Comparison of ENCODE assay signal across 11 cellular contexts in the genomic region with DNA sequence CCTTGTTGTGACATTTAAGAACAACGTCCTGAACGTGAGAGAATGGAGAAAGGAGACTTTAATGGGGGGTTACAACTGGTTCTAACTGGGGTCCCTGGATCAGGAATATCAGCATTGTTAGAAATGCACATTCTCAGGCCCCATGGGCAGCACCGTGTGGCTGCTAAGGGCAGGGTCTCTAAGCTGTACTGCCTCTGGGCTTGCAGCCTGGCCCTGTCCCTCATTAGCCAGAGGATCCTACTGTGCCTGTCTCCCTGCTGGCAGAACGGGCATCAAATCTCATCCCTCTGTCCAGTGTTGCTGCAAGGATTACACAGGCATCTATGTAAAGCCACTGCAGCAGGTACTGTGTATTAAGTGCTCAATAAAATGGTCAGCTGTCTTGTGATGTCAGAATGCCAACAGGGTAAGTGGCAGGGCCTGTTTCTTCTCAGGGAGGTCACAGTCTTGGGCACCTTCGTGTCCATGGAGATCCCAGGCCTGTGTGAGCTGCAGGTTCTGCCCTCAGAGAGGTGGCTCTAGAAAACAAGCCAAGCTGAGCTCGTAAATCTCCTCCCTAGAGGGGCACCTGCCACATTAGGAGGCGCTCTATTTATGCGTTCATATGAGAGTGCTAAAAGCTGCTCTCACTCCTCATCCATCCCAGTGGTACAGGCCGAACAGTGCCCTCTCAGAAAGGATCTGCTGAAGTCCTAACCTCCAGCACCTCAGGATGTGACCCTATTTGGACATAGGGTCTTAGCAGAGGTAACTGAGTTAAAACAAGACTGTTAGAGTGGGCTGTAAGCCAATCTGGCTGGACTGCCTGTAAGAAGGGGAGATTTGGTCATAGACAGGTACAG.
DNase-seq lines count a peak whose midpoint lies in the region; ATAC-seq lines count a peak whose summit lies in the region.
"Had no signal": no experiment of that assay in that cellular context is flagged by ENCODE, and none has a peak within 500 bp of the region (broad histone marks: within the 10 kb centered on the region; RNA-seq: fewer than 3 reads in every experiment).

No MANE protein-coding gene starts in this region.

- CTCF ChIA-PET in activated CD4-positive, alpha-beta memory T cell treated with anti-CD3 and anti-CD28 coated beads, Interleukin-2, amount 10 ng/mL, durations not matched to agents 7 days and 5 days (lab: Charles Lee) = interaction anchor here (1.5 to 1.8 kb wide), 2 partner anchors 12 to 213 kb away, joined by 3 to 6 read pairs; no protein-coding TSS in a partner anchor
- CTCF ChIA-PET in activated CD4-positive, alpha-beta memory T cell treated with anti-CD3 and anti-CD28 coated beads for 36 hours (lab: Charles Lee) = no interaction called here

- no peaks in the 10 kb centered on the region for H3K9me3 Mint-ChIP-seq in activated CD4-positive, alpha-beta memory T cell treated with anti-CD3 and anti-CD28 coated beads, Interleukin-2, amount 10 ng/mL, durations not matched to agents 7 days and 5 days
- H3K9me3 Mint-ChIP-seq in activated CD4-positive, alpha-beta memory T cell treated with anti-CD3 and anti-CD28 coated beads for 36 hours = no peaks in the 10 kb centered on the region
- peaks cover 0 to 2% of the 10 kb centered on the region in 2 donors for H3K9me3 Mint-ChIP-seq in stimulated activated naive B cell treated with anti-CD40 and anti-IgM and Interleukin-4, amounts not matched to agents 10 μg/mL and 1 μg/mL and 100 μg/mL, for 72 hours

- peaks cover 18% of the 10 kb centered on the region for H3K4me1 Mint-ChIP-seq in activated CD4-positive, alpha-beta memory T cell treated with anti-CD3 and anti-CD28 coated beads, Interleukin-2, amount 10 ng/mL, durations not matched to agents 7 days and 5 days
- H3K4me1 Mint-ChIP-seq in activated CD4-positive, alpha-beta memory T cell treated with anti-CD3 and anti-CD28 coated beads for 36 hours (ENCODE audit: low read depth) = peaks cover 2% of the 10 kb centered on the region
- peaks cover 42 to 56% of the 10 kb centered on the region in 2 donors for H3K4me1 Mint-ChIP-seq in stimulated activated naive B cell treated with anti-CD40 and anti-IgM and Interleukin-4, amounts not matched to agents 10 μg/mL and 1 μg/mL and 100 μg/mL, for 72 hours

- no peaks in the 10 kb centered on the region for H3K36me3 Mint-ChIP-seq in activated CD4-positive, alpha-beta memory T cell treated with anti-CD3 and anti-CD28 coated beads, Interleukin-2, amount 10 ng/mL, durations not matched to agents 7 days and 5 days (ENCODE audit: low read depth)
- no peaks in the 10 kb centered on the region for H3K36me3 Mint-ChIP-seq in activated CD4-positive, alpha-beta memory T cell treated with anti-CD3 and anti-CD28 coated beads for 36 hours
- H3K36me3 Mint-ChIP-seq in stimulated activated naive B cell treated with anti-CD40 and anti-IgM and Interleukin-4, amounts not matched to agents 10 μg/mL and 1 μg/mL and 100 μg/mL, for 72 hours = peaks cover 0 to 1% of the 10 kb centered on the region in 2 donors

- intact Hi-C loops in activated CD4-positive, alpha-beta memory T cell treated with anti-CD3 and anti-CD28 coated beads for 36 hours (cut with micrococcal nuclease) = loop anchor here (10.0 kb wide), 1 partner anchor 290 kb away; no protein-coding TSS in a partner anchor
- intact Hi-C loops in left ventricle myocardium superior (cut with micrococcal nuclease) = no loop called here

- H3K27me3 Mint-ChIP-seq in activated CD4-positive, alpha-beta memory T cell treated with anti-CD3 and anti-CD28 coated beads, Interleukin-2, amount 10 ng/mL, durations not matched to agents 7 days and 5 days = peaks cover 27% of the 10 kb centered on the region
- no peaks in the 10 kb centered on the region for H3K27me3 Mint-ChIP-seq in activated CD4-positive, alpha-beta memory T cell treated with anti-CD3 and anti-CD28 coated beads for 36 hours
- H3K27me3 Mint-ChIP-seq in stimulated activated naive B cell treated with anti-CD40 and anti-IgM and Interleukin-4, amounts not matched to agents 10 μg/mL and 1 μg/mL and 100 μg/mL, for 72 hours = peaks cover 4 to 7% of the 10 kb centered on the region in 2 donors

- H3K27ac Mint-ChIP-seq in activated CD4-positive, alpha-beta memory T cell treated with anti-CD3 and anti-CD28 coated beads, Interleukin-2, amount 10 ng/mL, durations not matched to agents 7 days and 5 days = no peak overlapping the region
- no peak overlapping the region for H3K27ac Mint-ChIP-seq in activated CD4-positive, alpha-beta memory T cell treated with anti-CD3 and anti-CD28 coated beads for 36 hours
- H3K27ac Mint-ChIP-seq in stimulated activated naive B cell treated with anti-CD40 and anti-IgM and Interleukin-4, amounts not matched to agents 10 μg/mL and 1 μg/mL and 100 μg/mL, for 72 hours = peak overlapping the region; percentile 96

- POLR2A ChIA-PET in activated CD4-positive, alpha-beta memory T cell treated with anti-CD3 and anti-CD28 coated beads, Interleukin-2, amount 10 ng/mL, durations not matched to agents 7 days and 5 days (lab: Charles Lee) = interaction anchor here (1.4 kb wide), 1 partner anchor 10 kb away, joined by 4 read pairs; no protein-coding TSS in a partner anchor
- POLR2A ChIA-PET in activated CD4-positive, alpha-beta memory T cell treated with anti-CD3 and anti-CD28 coated beads for 36 hours (lab: Charles Lee) = no interaction called here

- peak; percentile 9 for DNase-seq in activated CD4-positive, alpha-beta memory T cell treated with anti-CD3 and anti-CD28 coated beads, Interleukin-2, amount 10 ng/mL, durations not matched to agents 7 days and 5 days
- DNase-seq in activated CD4-positive, alpha-beta memory T cell treated with anti-CD3 and anti-CD28 coated beads for 36 hours = no peak
- DNase-seq in stimulated activated naive B cell treated with anti-CD40 and anti-IgM and Interleukin-4, amounts not matched to agents 10 μg/mL and 1 μg/mL and 100 μg/mL, for 72 hours = no peak
- no peak for DNase-seq in NCI-H1694 treated with DMSO at 0.1 percent for 48 hours (lab: John Stamatoyannopoulos, UW)
- no peak for DNase-seq in NOMO-1 (lab: John Stamatoyannopoulos, UW; ENCODE audit: unreplicated experiment in 2 of 2)
- no peak for DNase-seq in left ventricle myocardium superior
- DNase-seq: colonic mucosa; stimulated activated CD4-positive, alpha-beta T cell treated with anti-CD3 and anti-CD28 coated beads, Interleukin-2, amount 100 ng/mL, for 48 hours; T-helper 2 cell had no signal

- peak; percentile 39 for ATAC-seq in HG02798 (IDR thresholded peaks at IDR 0.05; ENCODE audit: poor library complexity, unreplicated experiment)
- ATAC-seq in HG03575 (IDR thresholded peaks at IDR 0.05; ENCODE audit: extremely low read depth, insufficient number of reproducible peaks, low FRiP score, unreplicated experiment) = peak; percentile 15
- ATAC-seq in stimulated activated naive B cell treated with anti-CD40 and anti-IgM and Interleukin-4, amounts not matched to agents 10 μg/mL and 1 μg/mL and 100 μg/mL, for 72 hours (replicated peaks) = peak; percentile 63 to 68
- ATAC-seq in left ventricle myocardium superior = no peak

- no peak overlapping the region for H3K4me3 Mint-ChIP-seq in activated CD4-positive, alpha-beta memory T cell treated with anti-CD3 and anti-CD28 coated beads, Interleukin-2, amount 10 ng/mL, durations not matched to agents 7 days and 5 days
- no peak overlapping the region for H3K4me3 Mint-ChIP-seq in activated CD4-positive, alpha-beta memory T cell treated with anti-CD3 and anti-CD28 coated beads for 36 hours
- H3K4me3 Mint-ChIP-seq in stimulated activated naive B cell treated with anti-CD40 and anti-IgM and Interleukin-4, amounts not matched to agents 10 μg/mL and 1 μg/mL and 100 μg/mL, for 72 hours = peak overlapping the region in 1 of 2 donors; percentile 56
